ENCODE assay signal across 8 cellular contexts in the genomic region with DNA sequence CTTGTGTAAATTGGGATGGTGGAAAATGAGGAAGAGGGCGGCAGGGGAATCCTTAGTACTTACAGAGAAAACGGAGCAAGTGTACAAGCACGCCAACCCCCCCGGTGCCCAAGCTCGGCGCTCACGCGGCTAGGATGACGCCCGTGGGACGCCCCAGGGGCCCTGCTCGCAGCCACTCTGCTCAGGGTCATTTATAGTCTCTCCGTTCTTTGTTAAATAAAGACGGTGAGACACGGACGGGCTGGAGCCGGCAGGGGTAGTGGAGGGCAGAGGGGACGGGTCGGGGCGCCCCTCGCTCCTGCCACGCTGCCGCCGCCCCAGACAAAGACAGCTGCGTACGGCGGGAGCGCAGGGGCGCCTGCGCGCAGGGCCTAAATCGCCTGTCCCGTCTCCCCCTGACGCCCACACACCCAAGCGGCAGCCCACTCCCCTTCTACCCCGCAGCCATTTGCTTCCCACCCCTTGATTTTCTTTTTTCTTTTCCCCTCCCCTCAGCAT. TPM values are rescaled to one million over a fixed set of nuclear protein-coding genes. Genes with fewer than 3 reads are reported as not detected.
DNase-seq lines count a peak whose midpoint lies in the region; ATAC-seq and TF ChIP-seq lines count a peak whose summit lies in the region.

No MANE protein-coding gene starts in this region.

- H3K27me3 Mint-ChIP-seq in nephron progenitor cell (ENCODE audit: low read depth, poor library complexity) = peaks cover 4% of the 10 kb centered on the region

- ATAC-seq in upper lobe of right lung (peak; percentile 74), GM21786 (IDR thresholded peaks at IDR 0.05; ENCODE audit: unreplicated experiment) (no peak)

- no peaks in the 10 kb centered on the region for H4K20me1 ChIP-seq in OCI-LY3 (ENCODE audit: insufficient read depth, low read length)

- H3K9ac ChIP-seq in OCI-LY3 (ENCODE audit: low read length) = peak overlapping the region; percentile 97

- peaks cover 75% of the 10 kb centered on the region for H3K4me1 Mint-ChIP-seq in nephron progenitor cell

- peak overlapping the region; percentile 100 for H3K27ac Mint-ChIP-seq in nephron progenitor cell

- no peaks in the 10 kb centered on the region for H3K79me2 ChIP-seq in OCI-LY3 (ENCODE audit: low read length)

- DNase-seq in DMS53 (lab: John Stamatoyannopoulos, UW) (peak; percentile 88), HFF-Myc (ENCODE audit: extremely low read depth, low read depth) (no peak), fibroblast of villous mesenchyme (ENCODE audit: low read depth) (peak; percentile 70), nephron progenitor cell (peak; percentile 62), upper lobe of right lung (peak; percentile 88)
- DNase-seq in activated effector memory CD4-positive, alpha-beta T cell treated with Interleukin-2 at 50 U/mL for 16 hours = peak; percentile 59

- peak overlapping the region; percentile 92 for H3K4me2 ChIP-seq in OCI-LY3 (ENCODE audit: low read length)

- H2AFZ ChIP-seq in OCI-LY3 (ENCODE audit: low read depth, low read length) = peak overlapping the region; percentile 74; the same call in 1 of the 2 replicates

- intact Hi-C loops in upper lobe of right lung (cut with DNase I) = no loop called here

- H3K4me3 ChIP-seq in HFF-Myc (replicated peaks; ENCODE audit: low read depth, low read length) (peak overlapping the region; percentile 48), OCI-LY3 (ENCODE audit: low read length) (peak overlapping the region; percentile 77), fibroblast of villous mesenchyme (ENCODE audit: low read depth, low read length) (peak overlapping the region; percentile 52), upper lobe of right lung (peak overlapping the region; percentile 66)

- peaks cover 5% of the 10 kb centered on the region for H3K9me3 Mint-ChIP-seq in nephron progenitor cell

- TF ChIP-seq CTCF in HFF-Myc (IDR thresholded peaks at IDR 0.05; ENCODE audit: low read depth, low read length, missing control alignments) (no peak), OCI-LY3 (IDR thresholded peaks at IDR 0.05; ENCODE audit: low read depth, low read length) (no peak), fibroblast of villous mesenchyme (IDR thresholded peaks at IDR 0.05; ENCODE audit: insufficient read depth, low read depth, low read length) (no peak), nephron progenitor cell (IDR thresholded peaks at IDR 0.05) (no peak), upper lobe of right lung (IDR thresholded peaks at IDR 0.05) (no peak)

- H3K4me3 Mint-ChIP-seq in nephron progenitor cell = peak overlapping the region; percentile 89

- H3K4me1 ChIP-seq in OCI-LY3 (ENCODE audit: low read length) (peaks cover 59% of the 10 kb centered on the region), upper lobe of right lung (peaks cover 31% of the 10 kb centered on the region)

- H3K9me3 ChIP-seq in OCI-LY3 (ENCODE audit: insufficient read depth, low read length) = no peaks in the 10 kb centered on the region
- H3K9me3 ChIP-seq in upper lobe of right lung = no peaks in the 10 kb centered on the region

- H3K27me3 ChIP-seq in OCI-LY3 (ENCODE audit: low read depth, low read length) (no peaks in the 10 kb centered on the region), upper lobe of right lung (no peaks in the 10 kb centered on the region)

- H3K27ac ChIP-seq in OCI-LY3 (ENCODE audit: low read length) (peak overlapping the region; percentile 86), upper lobe of right lung (peak overlapping the region; percentile 100)

- H3K36me3 ChIP-seq in OCI-LY3 (replicated peaks; ENCODE audit: low read depth, low read length) (no peaks in the 10 kb centered on the region), upper lobe of right lung (no peaks in the 10 kb centered on the region)

- H3K36me3 Mint-ChIP-seq in nephron progenitor cell (ENCODE audit: low read depth) = no peaks in the 10 kb centered on the region

RNA-seq across cellular contexts. Expression of gene PCBP1, which starts 37.8 kb away (rescaled TPM):
- total RNA-seq in fibroblast of villous mesenchyme (32.9 and 45.3 TPM in 2 replicates), upper lobe of right lung (337 TPM)
